In the genomic region with DNA sequence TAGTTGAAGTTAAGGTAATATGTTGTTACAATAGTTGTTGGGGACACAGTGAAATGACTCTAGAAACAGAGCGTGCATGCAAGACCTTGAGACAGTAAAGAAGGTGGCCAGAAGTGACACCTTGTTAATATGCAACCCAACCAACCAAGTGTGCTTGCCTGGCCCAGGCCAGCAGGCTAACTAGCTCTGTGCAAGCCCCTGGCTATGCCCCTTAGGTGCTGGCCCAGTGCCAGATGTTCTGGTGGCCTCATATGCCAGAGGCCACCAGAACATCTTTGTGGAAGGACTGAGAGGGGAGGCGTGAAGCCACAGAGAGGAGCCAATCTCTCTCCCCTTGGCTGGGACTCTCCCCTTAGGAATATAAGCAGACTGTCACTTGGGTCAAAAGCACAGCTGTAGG, we compare ENCODE assay signal across 13 cellular contexts.
DNase-seq lines count a peak whose midpoint lies in the region; ATAC-seq, FAIRE-seq and TF ChIP-seq lines count a peak whose summit lies in the region.
"Had no signal": no experiment of that assay in that cellular context is flagged by ENCODE, and none has a peak within 500 bp of the region (broad histone marks: within the 10 kb centered on the region; RNA-seq: fewer than 3 reads in every experiment).

No MANE protein-coding gene starts in this region.

- H3K9me3 ChIP-seq in Caco-2 (no peaks in the 10 kb centered on the region), K562 (replicated peaks; ENCODE audit: control insufficient read depth, insufficient read depth, low read depth, low read length) (peaks cover 8% of the 10 kb centered on the region; the same call in 1 of the 2 replicates)

- peaks cover 26% of the 10 kb centered on the region for H3K4me1 Mint-ChIP-seq in Caco-2 (ENCODE audit: low read depth, unreplicated experiment)
- H3K4me1 Mint-ChIP-seq in natural killer cell treated with Interleukin-12 subunit alpha and Interleukin-12 subunit beta and Interleukin-15 and Interleukin-18, amount 100 ng/mL, for 72 hours (ENCODE audit: low read depth in 2 of 2), result peaks cover 16 to 27% of the 10 kb centered on the region in 2 donors
- H3K4me1 Mint-ChIP-seq in activated CD4-positive, alpha-beta T cell treated with anti-CD3 and anti-CD28 coated beads, Interleukin-2, amount 10 ng/mL, durations not matched to agents 24 days and 14 days, result peaks cover 22% of the 10 kb centered on the region

- H3K36me3 ChIP-seq in Caco-2 (ENCODE audit: control insufficient read depth, insufficient read depth, low read length) (no peaks in the 10 kb centered on the region), K562 (ENCODE audit: control insufficient read depth, insufficient read depth, low read length) (no peaks in the 10 kb centered on the region)
- H3K36me3 ChIP-seq: brain microvascular endothelial cell had no signal

- no peaks in the 10 kb centered on the region for H3K36me3 Mint-ChIP-seq in Caco-2 (ENCODE audit: insufficient read depth, unreplicated experiment)
- H3K36me3 Mint-ChIP-seq in natural killer cell treated with Interleukin-12 subunit alpha and Interleukin-12 subunit beta and Interleukin-15 and Interleukin-18, amount 100 ng/mL, for 72 hours, result no peaks in the 10 kb centered on the region
- H3K36me3 Mint-ChIP-seq in activated CD4-positive, alpha-beta T cell treated with anti-CD3 and anti-CD28 coated beads, Interleukin-2, amount 10 ng/mL, durations not matched to agents 24 days and 14 days (ENCODE audit: low read depth), result no peaks in the 10 kb centered on the region

- H3K27me3 Mint-ChIP-seq in Caco-2 (ENCODE audit: insufficient read depth, unreplicated experiment), result no peaks in the 10 kb centered on the region
- peaks cover 0 to 4% of the 10 kb centered on the region in 2 donors for H3K27me3 Mint-ChIP-seq in natural killer cell treated with Interleukin-12 subunit alpha and Interleukin-12 subunit beta and Interleukin-15 and Interleukin-18, amount 100 ng/mL, for 72 hours
- peaks cover 5% of the 10 kb centered on the region for H3K27me3 Mint-ChIP-seq in activated CD4-positive, alpha-beta T cell treated with anti-CD3 and anti-CD28 coated beads, Interleukin-2, amount 10 ng/mL, durations not matched to agents 24 days and 14 days
- H3K27me3 Mint-ChIP-seq: naive B cell had no signal

- WGBS in K562 (ENCODE audit: insufficient coverage, low coverage, missing lambda C conversion rate), result 83% methylated on average over 2 of the region's 2 CpGs

- intact Hi-C loops in Caco-2 (cut with micrococcal nuclease; ENCODE audit: unreplicated experiment), result no loop called here
- intact Hi-C loops in K562 (cut with micrococcal nuclease), result loop anchor here (5.0 kb wide), 2 partner anchors 53 to 82 kb away; no protein-coding TSS in a partner anchor
- intact Hi-C loops in activated CD4-positive, alpha-beta T cell treated with anti-CD3 and anti-CD28 coated beads, Interleukin-2, amount 10 ng/mL, durations not matched to agents 24 days and 14 days (cut with micrococcal nuclease), result no loop called here

- no peak for TF ChIP-seq POLR2A in K562 (conservative IDR thresholded peaks at IDR 0.05)

- H2AFZ ChIP-seq in K562 (ENCODE audit: low read depth, low read length), result no peak overlapping the region

- H3K4me2 ChIP-seq in K562 (ENCODE audit: insufficient read depth, low read length), result no peak overlapping the region

- TF ChIP-seq CTCF in Caco-2 (IDR thresholded peaks at IDR 0.05; ENCODE audit: insufficient read depth in 1 of 2, low read depth in 1 of 2, low read length in 1 of 2, severe bottlenecking in 1 of 2, unreplicated experiment in 1 of 2), result no peak
- no peak for TF ChIP-seq CTCF in K562 (IDR thresholded peaks at IDR 0.05 in 2 of 3, conservative IDR thresholded peaks at IDR 0.05 in 1 of 3; ENCODE audit: insufficient read depth in 2 of 3, low read depth in 1 of 3, low read length in 3 of 3)
- TF ChIP-seq CTCF in D721Med (IDR thresholded peaks at IDR 0.05; ENCODE audit: insufficient read depth, missing control alignments), result no peak

- CTCF ChIA-PET in Caco-2 (lab: Charles Lee) (no interaction called here), K562 (lab: Yijun Ruan, JAX; ENCODE audit: low intra/inter-chr PET ratio) (no interaction called here)

- BruUV-seq in Caco-2 (replicated peaks; lab: Mats Ljungman, UMichigan) (no TSS peak), K562 (replicated peaks; lab: Mats Ljungman, UMichigan) (no TSS peak)

- FAIRE-seq in K562 (lab: Jason Lieb, UNC) (no peak), D721Med (lab: Jason Lieb, UNC) (no peak)

- no peak for DNase-seq in Caco-2
- no peak for DNase-seq in K562 (ENCODE audit: extremely low read depth in 1 of 4, low spot score in 3 of 4)
- DNase-seq in natural killer cell treated with Interleukin-12 subunit alpha and Interleukin-12 subunit beta and Interleukin-15 and Interleukin-18, amount 100 ng/mL, for 72 hours (ENCODE audit: low spot score), result no peak
- no peak for DNase-seq in D721Med (ENCODE audit: insufficient read length, low spot score)
- no peak for DNase-seq in NCI-H510A treated with DMSO at 0.1 percent for 48 hours (lab: John Stamatoyannopoulos, UW)
- no peak for DNase-seq in NCI-H2227 treated with DMSO at 0.1 percent for 48 hours (lab: John Stamatoyannopoulos, UW)
- no peak for DNase-seq in activated CD4-positive, alpha-beta T cell treated with anti-CD3 and anti-CD28 coated beads, Interleukin-2, amount 10 ng/mL, durations not matched to agents 24 days and 14 days
- DNase-seq: activated T-cell treated with anti-CD3 and anti-CD28 coated beads, Interleukin-2, amount 50 U/mL, for 4 hours; brain microvascular endothelial cell; naive B cell; NCI-H1417 treated with DMSO at 0.1 percent for 48 hours; PC-3 had no signal

- H3K4me3 ChIP-seq in Caco-2 (ENCODE audit: low read depth, low read length) (no peak overlapping the region), K562 (no peak overlapping the region)

- H4K20me1 ChIP-seq in K562 (replicated peaks; ENCODE audit: control insufficient read depth, insufficient read depth, low read length), result no peaks in the 10 kb centered on the region

- TF ChIP-seq EP300 in K562 (IDR thresholded peaks at IDR 0.05; ENCODE audit: low read length), result no peak

- no peaks in the 10 kb centered on the region for H3K79me2 ChIP-seq in K562 (ENCODE audit: control insufficient read depth, insufficient read depth, low read length)

- peaks cover 4% of the 10 kb centered on the region for H3K9me1 ChIP-seq in K562 (ENCODE audit: control insufficient read depth, insufficient read depth, low read length)

- no peak overlapping the region for H3K27ac ChIP-seq in K562 (ENCODE audit: extremely low read depth, low read depth, low read length)
- H3K27ac ChIP-seq: brain microvascular endothelial cell had no signal

- in situ Hi-C loops in K562 (cut with MboI), result no loop called here

- POLR2A ChIA-PET in Caco-2 (lab: Charles Lee), result no interaction called here
- POLR2A ChIA-PET in K562 (lab: Yijun Ruan, JAX), result interaction anchor here (1.9 kb wide), 1 partner anchor 114 kb away, joined by 8 read pairs; no protein-coding TSS in a partner anchor

- peak overlapping the region; percentile 67 for H3K27ac Mint-ChIP-seq in Caco-2 (ENCODE audit: unreplicated experiment)
- peak overlapping the region; percentile 78 to 93 for H3K27ac Mint-ChIP-seq in natural killer cell treated with Interleukin-12 subunit alpha and Interleukin-12 subunit beta and Interleukin-15 and Interleukin-18, amount 100 ng/mL, for 72 hours
- H3K27ac Mint-ChIP-seq in activated CD4-positive, alpha-beta T cell treated with anti-CD3 and anti-CD28 coated beads, Interleukin-2, amount 10 ng/mL, durations not matched to agents 24 days and 14 days, result no peak overlapping the region

- H3K9me3 Mint-ChIP-seq in Caco-2 (ENCODE audit: unreplicated experiment), result peaks cover 9% of the 10 kb centered on the region
- peaks cover 4% of the 10 kb centered on the region for H3K9me3 Mint-ChIP-seq in natural killer cell treated with Interleukin-12 subunit alpha and Interleukin-12 subunit beta and Interleukin-15 and Interleukin-18, amount 100 ng/mL, for 72 hours
- H3K9me3 Mint-ChIP-seq in activated CD4-positive, alpha-beta T cell treated with anti-CD3 and anti-CD28 coated beads, Interleukin-2, amount 10 ng/mL, durations not matched to agents 24 days and 14 days, result peaks cover 18% of the 10 kb centered on the region
- H3K9me3 Mint-ChIP-seq: activated T-cell treated with anti-CD3 and anti-CD28 coated beads, Interleukin-2, amount 50 U/mL, for 4 hours; naive B cell had no signal

- no peak overlapping the region for H3K4me3 Mint-ChIP-seq in Caco-2 (ENCODE audit: unreplicated experiment)
- H3K4me3 Mint-ChIP-seq in natural killer cell treated with Interleukin-12 subunit alpha and Interleukin-12 subunit beta and Interleukin-15 and Interleukin-18, amount 100 ng/mL, for 72 hours, result peak overlapping the region; percentile 67
- H3K4me3 Mint-ChIP-seq in activated CD4-positive, alpha-beta T cell treated with anti-CD3 and anti-CD28 coated beads, Interleukin-2, amount 10 ng/mL, durations not matched to agents 24 days and 14 days, result no peak overlapping the region
- H3K4me3 Mint-ChIP-seq: activated T-cell treated with anti-CD3 and anti-CD28 coated beads, Interleukin-2, amount 50 U/mL, for 4 hours had no signal

- peak overlapping the region in 1 of 2 experiments; percentile 54; a peak in 1 of 4 replicates for H3K9ac ChIP-seq in K562 (ENCODE audit: insufficient read depth in 1 of 2, low read depth in 2 of 2, low read length in 2 of 2)

- ATAC-seq in GM21447 (IDR thresholded peaks at IDR 0.05; ENCODE audit: unreplicated experiment) (peak; percentile 46), K562 (no peak)
- peak; percentile 6 to 56 for ATAC-seq in natural killer cell treated with Interleukin-12 subunit alpha and Interleukin-12 subunit beta and Interleukin-15 and Interleukin-18, amount 100 ng/mL, for 72 hours
- ATAC-seq: activated T-cell treated with anti-CD3 and anti-CD28 coated beads, Interleukin-2, amount 50 U/mL, for 4 hours; PC-3 had no signal

- no peak for TF ChIP-seq RAD21 in K562 (CRISPR knock-in tag; conservative IDR thresholded peaks at IDR 0.05 in 1 of 2, IDR thresholded peaks at IDR 0.05 in 1 of 2)

- H3K4me1 ChIP-seq in Caco-2 (peaks cover 29% of the 10 kb centered on the region), K562 (replicated peaks in 1 of 2; ENCODE audit: control insufficient read depth in 2 of 2, insufficient read depth in 2 of 2, low read length in 2 of 2) (peaks cover 46 to 69% of the 10 kb centered on the region in 2 experiments)

- no peaks in the 10 kb centered on the region for H3K27me3 ChIP-seq in Caco-2 (replicated peaks; ENCODE audit: control insufficient read depth, insufficient read depth, low read length)
- H3K27me3 ChIP-seq in K562 (ENCODE audit: control insufficient read depth in 2 of 2, insufficient read depth in 2 of 2, low read length in 2 of 2), result no peaks in the 10 kb centered on the region
- H3K27me3 ChIP-seq: brain microvascular endothelial cell had no signal

TF ChIP-seq in K562, 482 proteins besides CTCF, POLR2A, EP300 and RAD21:
- TF ChIP-seq ZNF668 (CRISPR knock-in tag; IDR thresholded peaks at IDR 0.05) (no peak), ZNF197 (CRISPR knock-in tag; IDR thresholded peaks at IDR 0.05; ENCODE audit: low read depth) (no peak), DPF2 (IDR thresholded peaks at IDR 0.05) (no peak), NFIC (IDR thresholded peaks at IDR 0.05) (peak; percentile 95), NFIX (CRISPR knock-in tag; IDR thresholded peaks at IDR 0.05; ENCODE audit: low read depth) (peak; percentile 81), MTF1 (CRISPR knock-in tag; IDR thresholded peaks at IDR 0.05; ENCODE audit: borderline replicate concordance) (no peak)
